Comparison of ENCODE assay signal across 14 cellular contexts in the genomic region with DNA sequence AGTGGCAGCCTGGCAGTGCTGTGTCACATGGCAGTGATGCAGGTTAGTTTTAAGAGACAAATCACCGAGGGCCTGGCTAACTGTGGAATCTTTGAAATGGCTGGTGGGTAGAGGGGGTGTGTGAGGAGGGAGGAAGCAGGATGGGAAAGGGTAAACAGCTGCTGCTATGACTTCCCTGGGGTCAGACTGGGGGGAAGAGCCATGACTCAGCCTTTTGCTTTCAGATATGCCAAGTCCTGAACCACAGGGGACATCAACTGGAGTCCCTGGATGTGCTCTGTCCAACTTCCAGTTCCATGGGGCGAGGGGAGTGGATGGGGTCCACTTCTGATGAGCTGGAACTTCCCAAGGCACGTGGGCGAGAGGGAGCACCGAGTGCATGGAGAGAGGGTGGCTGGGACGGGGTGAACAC.
DNase-seq lines count a peak whose midpoint lies in the region; ATAC-seq and TF ChIP-seq lines count a peak whose summit lies in the region.
"Had no signal": no experiment of that assay in that cellular context is flagged by ENCODE, and none has a peak within 500 bp of the region (broad histone marks: within the 10 kb centered on the region; RNA-seq: fewer than 3 reads in every experiment).

No MANE protein-coding gene starts in this region.

- TF ChIP-seq POLR2A in body of pancreas (IDR thresholded peaks at IDR 0.05) = no peak

- peak overlapping the region; percentile 54 to 68 for H3K4ac ChIP-seq in mesenchymal stem cell (ENCODE audit: low read depth in 1 of 2, low read length in 2 of 2)

- H2BK15ac ChIP-seq in mesenchymal stem cell (ENCODE audit: low read depth, poor library complexity, severe bottlenecking) = peak overlapping the region; percentile 77

- H3K36me3 Mint-ChIP-seq in CD8-positive, alpha-beta memory T cell = no peaks in the 10 kb centered on the region
- H3K36me3 Mint-ChIP-seq: naive B cell had no signal

- peak overlapping the region; percentile 3 for H2AFZ ChIP-seq in mesenchymal stem cell (ENCODE audit: low read depth, low read length)

- H3K9me3 ChIP-seq in body of pancreas (no peaks in the 10 kb centered on the region), mesenchymal stem cell (ENCODE audit: control insufficient read depth, low read length) (no peaks in the 10 kb centered on the region)
- no peaks in the 10 kb centered on the region for H3K9me3 ChIP-seq in CD8-positive, alpha-beta memory T cell (ENCODE audit: low read length)

- peak overlapping the region in 1 of 2 experiments; percentile 64 for H2BK12ac ChIP-seq in mesenchymal stem cell (ENCODE audit: low read length in 2 of 2)

- peak overlapping the region in 1 of 2 experiments; percentile 36 for H3K23ac ChIP-seq in mesenchymal stem cell (ENCODE audit: low read length in 2 of 2)

- intact Hi-C loops in body of pancreas (cut with DNase I) = no loop called here

- H2BK5ac ChIP-seq in mesenchymal stem cell (ENCODE audit: low read depth, low read length, poor library complexity, severe bottlenecking) = no peak overlapping the region

- no peak overlapping the region for H3K27ac ChIP-seq in body of pancreas
- H3K27ac ChIP-seq in mesenchymal stem cell (ENCODE audit: low read length, poor library complexity, severe bottlenecking) = no peak overlapping the region
- H3K27ac ChIP-seq in CD8-positive, alpha-beta memory T cell (ENCODE audit: low read depth, low read length) = no peak overlapping the region

- H3K79me1 ChIP-seq in mesenchymal stem cell (replicated peaks; ENCODE audit: low read length, poor library complexity, severe bottlenecking) = no peaks in the 10 kb centered on the region

- peak overlapping the region; percentile 62 for H4K8ac ChIP-seq in mesenchymal stem cell (ENCODE audit: low read length)

- CTCF ChIA-PET in CD8-positive, alpha-beta memory T cell (lab: Charles Lee) = interaction anchor here (1.1 kb wide), 1 partner anchor 19 kb away, joined by 3 read pairs; no protein-coding TSS in a partner anchor

- H3K4me2 ChIP-seq in mesenchymal stem cell (ENCODE audit: low read length, poor library complexity, severe bottlenecking) = no peak overlapping the region

- peak overlapping the region; percentile 66 for H2BK120ac ChIP-seq in mesenchymal stem cell (ENCODE audit: low read depth, low read length)

- 51 to 83% methylated on average over 6 of the region's 6 CpGs for WGBS in body of pancreas, 2 donors
- 65% methylated on average over 4 of the region's 6 CpGs for WGBS in mesenchymal stem cell

- H2AK5ac ChIP-seq in mesenchymal stem cell (ENCODE audit: low read length, severe bottlenecking) = no peak overlapping the region

- peaks cover 4% of the 10 kb centered on the region for H3K4me1 ChIP-seq in body of pancreas
- H3K4me1 ChIP-seq in mesenchymal stem cell (ENCODE audit: control insufficient read depth, insufficient read depth, low read depth, low read length) = peaks cover 9% of the 10 kb centered on the region
- H3K4me1 ChIP-seq in CD8-positive, alpha-beta memory T cell (ENCODE audit: insufficient read depth, low read length) = no peaks in the 10 kb centered on the region

- no peak overlapping the region for H3K4me3 Mint-ChIP-seq in CD8-positive, alpha-beta memory T cell
- H3K4me3 Mint-ChIP-seq: activated B cell treated with CpG ODN at 0.5 μM for 24 hours had no signal

- H3K18ac ChIP-seq in mesenchymal stem cell (ENCODE audit: low read depth in 1 of 2, low read length in 2 of 2) = peak overlapping the region; percentile 55 to 85

- DNase-seq in AG08395 (ENCODE audit: low spot score) (peak; percentile 64), HCEC 1CT (peak; percentile 25), body of pancreas (peak in 1 of 4 donors; percentile 13), mesenchymal stem cell (peak; percentile 72), NCI-H2227 treated with DMSO at 0.1 percent for 48 hours (lab: John Stamatoyannopoulos, UW) (no peak), GOT3 (lab: John Stamatoyannopoulos, UW) (no peak), NCI-H1930 (lab: John Stamatoyannopoulos, UW) (no peak)
- no peak for DNase-seq in CD8-positive, alpha-beta memory T cell
- DNase-seq: activated B cell treated with CpG ODN at 0.5 μM for 24 hours; aorta; glutamatergic neuron; naive B cell; NCI-H748 treated with DMSO at 0.1 percent for 48 hours; stimulated activated CD4-positive, alpha-beta T cell treated with anti-CD3 and anti-CD28 coated beads, Interleukin-4, amount 100 ng/mL, for 24 hours had no signal

- H3K4me3 ChIP-seq in body of pancreas (no peak overlapping the region), mesenchymal stem cell (ENCODE audit: insufficient read depth in 1 of 2, low read depth in 1 of 2, low read length in 2 of 2) (no peak overlapping the region)
- H3K4me3 ChIP-seq in CD8-positive, alpha-beta memory T cell (ENCODE audit: low read length) = no peak overlapping the region

- TF ChIP-seq CTCF in body of pancreas (IDR thresholded peaks at IDR 0.05) = no peak

- H3K36me3 ChIP-seq in body of pancreas (replicated peaks in 1 of 2; ENCODE audit: insufficient read depth in 1 of 2, low read depth in 2 of 2) = no peaks in the 10 kb centered on the region
- H3K36me3 ChIP-seq in mesenchymal stem cell (ENCODE audit: control insufficient read depth in 1 of 2, insufficient read depth in 2 of 2, low read depth in 1 of 2, low read length in 2 of 2) = no peaks in the 10 kb centered on the region
- no peaks in the 10 kb centered on the region for H3K36me3 ChIP-seq in CD8-positive, alpha-beta memory T cell (ENCODE audit: insufficient read depth, low read length)

- H3K27me3 Mint-ChIP-seq in CD8-positive, alpha-beta memory T cell = peaks cover 1 to 48% of the 10 kb centered on the region in 2 donors

- H3K14ac ChIP-seq in mesenchymal stem cell (ENCODE audit: low read length in 2 of 2) = no peak overlapping the region

- peak overlapping the region; percentile 85 for H4K91ac ChIP-seq in mesenchymal stem cell (ENCODE audit: low read length)

- H3K27me3 ChIP-seq in body of pancreas (no peaks in the 10 kb centered on the region), mesenchymal stem cell (ENCODE audit: control insufficient read depth in 1 of 2, insufficient read depth in 1 of 2, low read length in 2 of 2) (peaks cover 0 to 16% of the 10 kb centered on the region in 2 experiments)
- H3K27me3 ChIP-seq in CD8-positive, alpha-beta memory T cell (ENCODE audit: insufficient read depth, low read length, poor library complexity, severe bottlenecking) = no peaks in the 10 kb centered on the region

- H3K27ac Mint-ChIP-seq in CD8-positive, alpha-beta memory T cell = peak overlapping the region in 1 of 8 donors; percentile 25
- H3K27ac Mint-ChIP-seq: activated B cell treated with CpG ODN at 0.5 μM for 24 hours had no signal

- H3K9me3 Mint-ChIP-seq in CD8-positive, alpha-beta memory T cell = no peaks in the 10 kb centered on the region
- H3K9me3 Mint-ChIP-seq: activated B cell treated with CpG ODN at 0.5 μM for 24 hours had no signal

- POLR2A ChIA-PET in CD8-positive, alpha-beta memory T cell (lab: Charles Lee) = no interaction called here

- H3K9ac ChIP-seq in mesenchymal stem cell (ENCODE audit: low read length) = no peak overlapping the region

- H3K4me1 Mint-ChIP-seq in CD8-positive, alpha-beta memory T cell = no peaks in the 10 kb centered on the region
- H3K4me1 Mint-ChIP-seq: activated B cell treated with CpG ODN at 0.5 μM for 24 hours, naive B cell had no signal

- peak; percentile 41 for ATAC-seq in body of pancreas

Comparison
In these comparisons a context has a peak if more than half of its experiments do, and no peak if none do; other contexts are left out.
1. DNase-seq: peak in AG08395 (single experiment), HCEC 1CT (single experiment) and mesenchymal stem cell (single experiment); none in NCI-H2227 treated with DMSO at 0.1 percent for 48 hours (single experiment), CD8-positive, alpha-beta memory T cell (0 of 5), GOT3 (single experiment) and NCI-H1930 (0 of 2).